19 cellular contexts compared by ENCODE assay signal in the genomic region with DNA sequence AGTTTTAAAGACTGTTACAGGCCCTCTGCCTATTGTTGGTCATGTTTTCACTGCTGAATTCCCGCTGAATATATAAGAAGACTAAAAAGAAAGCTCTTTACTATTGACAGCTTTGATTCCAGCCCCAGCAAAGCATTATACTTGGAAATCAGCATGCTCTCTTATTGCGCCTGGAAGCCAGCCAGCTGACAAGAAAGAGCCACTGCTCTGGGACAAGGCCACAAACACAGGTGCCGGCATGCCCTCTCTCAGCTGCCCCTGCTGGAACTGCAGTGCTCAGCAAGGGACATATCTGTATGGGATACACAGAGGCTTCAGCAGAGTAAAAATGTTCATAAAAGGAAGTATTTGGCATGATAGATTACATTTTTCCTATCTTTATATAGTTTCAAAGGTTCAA.
DNase-seq lines count a peak whose midpoint lies in the region; ATAC-seq and TF ChIP-seq lines count a peak whose summit lies in the region.
"Had no signal": no experiment of that assay in that cellular context is flagged by ENCODE, and none has a peak within 500 bp of the region (broad histone marks: within the 10 kb centered on the region; RNA-seq: fewer than 3 reads in every experiment).

No MANE protein-coding gene starts in this region.

- H3K36me3 Mint-ChIP-seq in GM23338 (ENCODE audit: low read depth): no peaks in the 10 kb centered on the region
- no peaks in the 10 kb centered on the region for H3K36me3 Mint-ChIP-seq in WTC11
- H3K36me3 Mint-ChIP-seq in neural progenitor cell: no peaks in the 10 kb centered on the region
- H3K36me3 Mint-ChIP-seq: IgD-negative memory B cell, mesothelial cell of epicardium had no signal

- H3K27me3 Mint-ChIP-seq in GM23338 (ENCODE audit: insufficient read depth, low read depth, poor library complexity) (no peaks in the 10 kb centered on the region), WTC11 (ENCODE audit: low read depth) (no peaks in the 10 kb centered on the region), neural progenitor cell (ENCODE audit: insufficient read depth, low read depth) (no peaks in the 10 kb centered on the region)

- H3K9me3 Mint-ChIP-seq in GM23338 (no peaks in the 10 kb centered on the region; the same call in 1 of the 3 replicates), WTC11 (peaks cover 15% of the 10 kb centered on the region), neural progenitor cell (no peaks in the 10 kb centered on the region)
- H3K9me3 Mint-ChIP-seq: mesothelial cell of epicardium had no signal

- no peaks in the 10 kb centered on the region for H3K79me2 ChIP-seq in GM23338 (replicated peaks; ENCODE audit: insufficient read depth)
- no peaks in the 10 kb centered on the region for H3K79me2 ChIP-seq in neural progenitor cell (ENCODE audit: low read depth)

- H3K9ac ChIP-seq in neural progenitor cell: no peak overlapping the region

- TF ChIP-seq CTCF in GM23338 (conservative IDR thresholded peaks at IDR 0.05; ENCODE audit: low read depth in 2 of 2): no peak
- no peak for TF ChIP-seq CTCF in WTC11 (IDR thresholded peaks at IDR 0.05)
- peak; percentile 14 for TF ChIP-seq CTCF in neural progenitor cell (IDR thresholded peaks at IDR 0.05)

- H2AFZ ChIP-seq in GM23338 (no peak overlapping the region), neural progenitor cell (replicated peaks) (no peak overlapping the region)

- H4K20me1 ChIP-seq in GM23338 (replicated peaks; ENCODE audit: insufficient read depth) (no peaks in the 10 kb centered on the region), neural progenitor cell (ENCODE audit: low read depth) (no peaks in the 10 kb centered on the region)

- POLR2A ChIA-PET in WTC11 (lab: Charles Lee): no interaction called here

- no peaks in the 10 kb centered on the region for H3K9me3 ChIP-seq in neural progenitor cell (ENCODE audit: low read depth)
- H3K9me3 ChIP-seq: Caco-2, Peyer's patch had no signal

- H3K27me3 ChIP-seq in GM23338 (ENCODE audit: insufficient read depth) (no peaks in the 10 kb centered on the region), neural progenitor cell (no peaks in the 10 kb centered on the region)
- H3K27me3 ChIP-seq: Peyer's patch had no signal

- DNase-seq in GM23338 (ENCODE audit: low spot score): peak; percentile 4
- DNase-seq in WTC11 (ENCODE audit: low spot score): peak; percentile 20
- DNase-seq in hippocampal formation (lab: John Stamatoyannopoulos, UW): peak; percentile 42 to 47
- DNase-seq in neural progenitor cell (ENCODE audit: low spot score): peak; percentile 18
- no peak for DNase-seq in mucosa of gallbladder (ENCODE audit: low spot score)
- no peak for DNase-seq in NCI-H1436 treated with DMSO at 0.1 percent for 48 hours (lab: John Stamatoyannopoulos, UW)
- DNase-seq in D341Med (ENCODE audit: low spot score): no peak
- DNase-seq: activated naive CD4-positive, alpha-beta T cell treated with Interleukin-2 at 50 U/mL for 16 hours; activated T-cell treated with anti-CD3 and anti-CD28 coated beads for 4 hours; AML-193; Caco-2; islet precursor cell; stimulated activated CD4-positive, alpha-beta T cell treated with anti-CD3 and anti-CD28 coated beads, Interleukin-4, amount 100 ng/mL, for 24 hours; SW 1271 had no signal

- H3K4me3 Mint-ChIP-seq in GM23338: no peak overlapping the region
- no peak overlapping the region for H3K4me3 Mint-ChIP-seq in WTC11
- no peak overlapping the region for H3K4me3 Mint-ChIP-seq in neural progenitor cell
- H3K4me3 Mint-ChIP-seq: IgD-negative memory B cell, mesothelial cell of epicardium had no signal

- H3K4me1 ChIP-seq in GM23338 (ENCODE audit: insufficient read depth) (no peaks in the 10 kb centered on the region), neural progenitor cell (no peaks in the 10 kb centered on the region)
- H3K4me1 ChIP-seq: Caco-2, Peyer's patch had no signal

- H3K27ac Mint-ChIP-seq in GM23338 (no peak overlapping the region), WTC11 (no peak overlapping the region), neural progenitor cell (no peak overlapping the region)
- H3K27ac Mint-ChIP-seq: IgD-negative memory B cell, mesothelial cell of epicardium had no signal

- H3K4me3 ChIP-seq in GM23338 (no peak overlapping the region), neural progenitor cell (no peak overlapping the region)
- H3K4me3 ChIP-seq: GM12878, Peyer's patch had no signal

- H3K4me1 Mint-ChIP-seq in GM23338 (peaks cover 6% of the 10 kb centered on the region), WTC11 (peaks cover 18% of the 10 kb centered on the region), neural progenitor cell (peaks cover 37% of the 10 kb centered on the region)
- H3K4me1 Mint-ChIP-seq: IgD-negative memory B cell, mesothelial cell of epicardium had no signal

- H3K36me3 ChIP-seq in GM23338 (ENCODE audit: insufficient read depth) (no peaks in the 10 kb centered on the region), neural progenitor cell (no peaks in the 10 kb centered on the region)
- H3K36me3 ChIP-seq: Peyer's patch had no signal

- H3K9me2 ChIP-seq in GM23338 (ENCODE audit: insufficient read depth): no peaks in the 10 kb centered on the region; the same call in 1 of the 2 replicates

- H3K27ac ChIP-seq in GM23338 (ENCODE audit: low read depth) (no peak overlapping the region), neural progenitor cell (no peak overlapping the region)
- H3K27ac ChIP-seq: Peyer's patch had no signal

- ATAC-seq in GM23338: peak; percentile 35; the same call in 1 of the 3 replicates
- peak; percentile 68 for ATAC-seq in WTC11
- no peak for ATAC-seq in GM18498 (IDR thresholded peaks at IDR 0.05; ENCODE audit: unreplicated experiment)
- ATAC-seq: GM12878 had no signal

- H3K4me2 ChIP-seq in GM23338 (no peak overlapping the region), neural progenitor cell (no peak overlapping the region)

- CTCF ChIA-PET in WTC11 (lab: Charles Lee): interaction anchor here (0.5 kb wide), 1 partner anchor 80 kb away, joined by 5 read pairs; no protein-coding TSS in a partner anchor

- H3F3A ChIP-seq in GM23338 (replicated peaks; ENCODE audit: low read depth): no peaks in the 10 kb centered on the region
- H3F3A ChIP-seq in neural progenitor cell (ENCODE audit: low read depth): no peaks in the 10 kb centered on the region

TF ChIP-seq in GM23338, 12 proteins besides CTCF, POLR2A, EP300 and RAD21:
- TF ChIP-seq CREB1 (CRISPR knock-in tag; IDR thresholded peaks at IDR 0.05; ENCODE audit: low read depth) (no peak), STAT1 (IDR thresholded peaks at IDR 0.05; ENCODE audit: unreplicated experiment) (no peak), EZH2 (IDR thresholded peaks at IDR 0.05; ENCODE audit: low read depth, unreplicated experiment) (no peak), POLR2AphosphoS5 (IDR thresholded peaks at IDR 0.05; ENCODE audit: low read depth) (no peak)
TF ChIP-seq in GM23338: peak in this region for 0.

TF ChIP-seq in WTC11, 78 proteins besides CTCF, POLR2A, EP300 and RAD21 (continues in another document):
- TF ChIP-seq, protein P1, sequence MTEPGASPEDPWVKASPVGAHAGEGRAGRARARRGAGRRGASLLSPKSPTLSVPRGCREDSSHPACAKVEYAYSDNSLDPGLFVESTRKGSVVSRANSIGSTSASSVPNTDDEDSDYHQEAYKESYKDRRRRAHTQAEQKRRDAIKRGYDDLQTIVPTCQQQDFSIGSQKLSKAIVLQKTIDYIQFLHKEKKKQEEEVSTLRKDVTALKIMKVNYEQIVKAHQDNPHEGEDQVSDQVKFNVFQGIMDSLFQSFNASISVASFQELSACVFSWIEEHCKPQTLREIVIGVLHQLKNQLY (CRISPR knock-in tag; IDR thresholded peaks at IDR 0.05): no peak
- no peak for TF ChIP-seq JAZF1 (CRISPR knock-in tag; IDR thresholded peaks at IDR 0.05)
- TF ChIP-seq, protein P2, sequence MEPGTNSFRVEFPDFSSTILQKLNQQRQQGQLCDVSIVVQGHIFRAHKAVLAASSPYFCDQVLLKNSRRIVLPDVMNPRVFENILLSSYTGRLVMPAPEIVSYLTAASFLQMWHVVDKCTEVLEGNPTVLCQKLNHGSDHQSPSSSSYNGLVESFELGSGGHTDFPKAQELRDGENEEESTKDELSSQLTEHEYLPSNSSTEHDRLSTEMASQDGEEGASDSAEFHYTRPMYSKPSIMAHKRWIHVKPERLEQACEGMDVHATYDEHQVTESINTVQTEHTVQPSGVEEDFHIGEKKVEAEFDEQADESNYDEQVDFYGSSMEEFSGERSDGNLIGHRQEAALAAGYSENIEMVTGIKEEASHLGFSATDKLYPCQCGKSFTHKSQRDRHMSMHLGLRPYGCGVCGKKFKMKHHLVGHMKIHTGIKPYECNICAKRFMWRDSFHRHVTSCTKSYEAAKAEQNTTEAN (CRISPR knock-in tag; IDR thresholded peaks at IDR 0.05): no peak
- TF ChIP-seq NR3C1 (CRISPR knock-in tag; conservative IDR thresholded peaks at IDR 0.05; ENCODE audit: low read depth): no peak
- TF ChIP-seq, protein P3, sequence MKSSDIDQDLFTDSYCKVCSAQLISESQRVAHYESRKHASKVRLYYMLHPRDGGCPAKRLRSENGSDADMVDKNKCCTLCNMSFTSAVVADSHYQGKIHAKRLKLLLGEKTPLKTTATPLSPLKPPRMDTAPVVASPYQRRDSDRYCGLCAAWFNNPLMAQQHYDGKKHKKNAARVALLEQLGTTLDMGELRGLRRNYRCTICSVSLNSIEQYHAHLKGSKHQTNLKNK (CRISPR knock-in tag; IDR thresholded peaks at IDR 0.05): no peak
- no peak for TF ChIP-seq GABPB1 (CRISPR knock-in tag; IDR thresholded peaks at IDR 0.05)
- TF ChIP-seq SMAD4 (CRISPR knock-in tag; IDR thresholded peaks at IDR 0.05): no peak
- TF ChIP-seq FOXJ3 (CRISPR knock-in tag; IDR thresholded peaks at IDR 0.05; ENCODE audit: borderline replicate concordance): no peak
- TF ChIP-seq, protein P4, sequence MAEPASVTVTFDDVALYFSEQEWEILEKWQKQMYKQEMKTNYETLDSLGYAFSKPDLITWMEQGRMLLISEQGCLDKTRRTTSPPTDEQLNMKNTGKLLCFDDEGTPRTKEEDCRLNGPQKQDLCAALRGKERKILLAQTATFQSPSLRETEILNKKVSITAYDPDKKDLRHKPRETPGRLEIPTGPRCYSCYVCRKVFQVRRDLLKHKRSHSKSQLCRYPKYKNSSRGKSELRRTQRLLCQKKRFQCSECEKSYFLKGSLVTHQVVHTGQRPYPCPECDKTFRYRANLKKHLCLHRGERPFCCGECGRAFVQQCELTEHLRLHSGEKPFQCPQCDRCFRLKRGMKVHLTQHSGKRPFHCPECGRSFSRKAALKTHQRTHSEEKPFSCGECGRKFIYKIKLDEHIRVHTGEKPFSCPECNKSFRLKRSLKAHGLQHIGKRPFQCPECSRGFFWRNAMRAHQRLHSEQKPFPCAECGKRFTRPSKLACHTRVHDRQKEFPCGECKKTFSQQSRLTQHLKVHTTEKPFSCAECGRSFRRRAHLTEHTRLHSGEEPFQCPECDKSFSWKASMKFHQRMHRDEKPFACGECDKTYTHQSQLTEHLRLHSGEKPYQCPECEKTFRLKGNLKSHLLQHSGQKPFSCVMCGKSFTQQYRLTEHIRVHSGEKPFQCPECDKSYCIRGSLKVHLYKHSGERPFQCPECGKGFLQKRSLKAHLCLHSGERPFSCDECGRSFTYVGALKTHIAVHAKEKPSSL (CRISPR knock-in tag; conservative IDR thresholded peaks at IDR 0.05): no peak
- no peak for TF ChIP-seq ETV6 (CRISPR knock-in tag; IDR thresholded peaks at IDR 0.05)
- TF ChIP-seq TEAD1 (CRISPR knock-in tag; IDR thresholded peaks at IDR 0.05): no peak
- TF ChIP-seq SP1 (CRISPR knock-in tag; conservative IDR thresholded peaks at IDR 0.05): no peak

Comparison
In these comparisons a context has a peak if more than half of its experiments do, and no peak if none do; other contexts are left out.
1. DNase-seq: peak in GM23338 (single experiment), WTC11 (single experiment), hippocampal formation (2 of 2) and neural progenitor cell (single experiment); none in mucosa of gallbladder (single experiment), NCI-H1436 treated with DMSO at 0.1 percent for 48 hours (single experiment) and D341Med (single experiment).